In genomic region chr17:2780931-2781454, GRCh38 we compare ENCODE assay signal across 23 cellular contexts. TPM values are rescaled to one million over a fixed set of nuclear protein-coding genes. Genes with fewer than 3 reads are reported as not detected.
DNase-seq lines count a peak whose midpoint lies in the region; ATAC-seq, FAIRE-seq and TF ChIP-seq lines count a peak whose summit lies in the region.
"Had no signal": no experiment of that assay in that cellular context is flagged by ENCODE, and none has a peak within 500 bp of the region (broad histone marks: within the 10 kb centered on the region; RNA-seq: fewer than 3 reads in every experiment).

No MANE protein-coding gene starts in this region.

- H3K4me2 ChIP-seq in neural cell (ENCODE audit: low read length), result no peak overlapping the region

- H3K4me3 ChIP-seq in neural cell (ENCODE audit: low read length), result peak overlapping the region; percentile 17
- H3K4me3 ChIP-seq: HAP-1, K562 had no signal

- no peak for DNase-seq in HTR-8/SVneo (ENCODE audit: insufficient read length, low spot score)
- peak; percentile 87 for DNase-seq in cerebellum (ENCODE audit: low spot score)
- DNase-seq: ACHN; BE2C; Caco-2; CD4-positive, CD25-positive, alpha-beta regulatory T cell; CD8-positive, alpha-beta memory T cell; GDM1; IMR-90 had no signal

- no peak for TF ChIP-seq CTCF in neural cell (IDR thresholded peaks at IDR 0.05; ENCODE audit: poor library complexity, severe bottlenecking)

- no peaks in the 10 kb centered on the region for H4K20me1 ChIP-seq in neural cell (ENCODE audit: insufficient read depth)

- H3K9me3 ChIP-seq in neural cell (ENCODE audit: low read length), result no peaks in the 10 kb centered on the region
- H3K9me3 ChIP-seq: BE2C, Caco-2, HAP-1 had no signal

- H2AFZ ChIP-seq in neural cell (ENCODE audit: low read depth, low read length), result no peak overlapping the region

- no peak overlapping the region for H3K9ac ChIP-seq in neural cell (ENCODE audit: low read length)

- H3F3A ChIP-seq in neural cell (ENCODE audit: insufficient read depth, low read length, poor library complexity, severe bottlenecking), result no peaks in the 10 kb centered on the region

- H3K36me3 ChIP-seq in neural cell (ENCODE audit: insufficient read depth, low read length), result no peaks in the 10 kb centered on the region
- H3K36me3 ChIP-seq: BE2C, HAP-1 had no signal

- no peaks in the 10 kb centered on the region for H3K79me2 ChIP-seq in neural cell (replicated peaks; ENCODE audit: insufficient read depth, low read length)

- no peaks in the 10 kb centered on the region for H3K9me2 ChIP-seq in neural cell (ENCODE audit: insufficient read depth, low read length)

- TF ChIP-seq EP300 in neural cell (conservative IDR thresholded peaks at IDR 0.05; ENCODE audit: poor library complexity, severe bottlenecking), result no peak

- ATAC-seq in GM18511 (IDR thresholded peaks at IDR 0.05; ENCODE audit: unreplicated experiment) (no peak), GM21515 (IDR thresholded peaks at IDR 0.05; ENCODE audit: unreplicated experiment) (no peak), GM21423 (IDR thresholded peaks at IDR 0.05; ENCODE audit: unreplicated experiment) (no peak), HG03354 (IDR thresholded peaks at IDR 0.05; ENCODE audit: poor library complexity, severe bottlenecking, unreplicated experiment) (no peak)
- ATAC-seq: K562 had no signal

- FAIRE-seq in HTR-8/SVneo (lab: Jason Lieb, UNC), result peak; percentile 26
- FAIRE-seq: A204.1, D721Med, GM12892, GM18507, K562 had no signal

- no peak for TF ChIP-seq RAD21 in neural cell (conservative IDR thresholded peaks at IDR 0.05)

- no peaks in the 10 kb centered on the region for H3K27me3 ChIP-seq in neural cell (ENCODE audit: insufficient read depth, low read depth, low read length)
- H3K27me3 ChIP-seq: BE2C had no signal

- no peak overlapping the region for H3K27ac ChIP-seq in neural cell (ENCODE audit: low read length)
- H3K27ac ChIP-seq: HL-60 had no signal

TF ChIP-seq in neural cell, 6 proteins besides CTCF, POLR2A, EP300 and RAD21:
- TF ChIP-seq REST (IDR thresholded peaks at IDR 0.05; ENCODE audit: borderline replicate concordance), result no peak
- TF ChIP-seq POLR2AphosphoS5 (IDR thresholded peaks at IDR 0.05), result no peak
- TF ChIP-seq MXI1 (conservative IDR thresholded peaks at IDR 0.05; ENCODE audit: poor library complexity, severe bottlenecking), result no peak
- TF ChIP-seq EZH2 (IDR thresholded peaks at IDR 0.05; ENCODE audit: borderline replicate concordance, insufficient read depth, low read length, poor library complexity, severe bottlenecking), result no peak
- TF ChIP-seq TAF1 (IDR thresholded peaks at IDR 0.05; ENCODE audit: low read depth), result no peak
- TF ChIP-seq SMC3 (conservative IDR thresholded peaks at IDR 0.05; ENCODE audit: poor library complexity), result no peak
TF ChIP-seq in neural cell: peak in this region for 0.

RNA-seq across cellular contexts. Expression of gene RAP1GAP2, which starts 15.2 kb away (rescaled TPM):
- total RNA-seq in cerebellum, result 17.3 TPM
- 14.8 and 20.1 TPM in 2 replicates for polyA plus RNA-seq in neural cell
- polyA minus RNA-seq in neural cell, result 21.4 and 24.3 TPM in 2 replicates

RNA-seq across cellular contexts. Expression of gene CCDC92B, which starts 31.5 kb away (rescaled TPM):
- 1.2 TPM for total RNA-seq in cerebellum
- 0.32 and 1.2 TPM in 2 replicates for polyA plus RNA-seq in neural cell
- polyA minus RNA-seq in neural cell, result 1.7 and 2.4 TPM in 2 replicates
- total RNA-seq: H4, HT1080, IMR-90, K562 had no signal
- polyA plus RNA-seq: CD4-positive, CD25-positive, alpha-beta regulatory T cell; CD8-positive, alpha-beta memory T cell; IMR-90; K562 had no signal
